In genomic region chr6:106662458-106662857, GRCh38 we compare ENCODE assay signal across 14 cellular contexts. TPM values are rescaled to one million over a fixed set of nuclear protein-coding genes. Genes with fewer than 3 reads are reported as not detected.
DNase-seq lines count a peak whose midpoint lies in the region; ATAC-seq, FAIRE-seq and TF ChIP-seq lines count a peak whose summit lies in the region.
"Had no signal": no experiment of that assay in that cellular context is flagged by ENCODE, and none has a peak within 500 bp of the region (broad histone marks: within the 10 kb centered on the region; RNA-seq: fewer than 3 reads in every experiment).

No MANE protein-coding gene starts in this region.

- ATAC-seq in stimulated activated memory B cell treated with anti-CD40 and anti-IgM and Interleukin-4, amounts not matched to agents 10 μg/mL and 1 μg/mL and 100 μg/mL, for 72 hours, result no peak
- ATAC-seq in left lung, result no peak
- ATAC-seq: A549, HCT116 had no signal

- peak; percentile 31 for FAIRE-seq in GM19239 (lab: Jason Lieb, UNC)
- FAIRE-seq: A549 had no signal

- H3K4me3 ChIP-seq in SK-N-MC (no peak overlapping the region), left lung (no peak overlapping the region)
- H3K4me3 ChIP-seq: A549; BLaER1 treated with 17β-estradiol and CSF1 and Interleukin-3, amounts not matched to agents 10 nM and 100 nM had no signal

- H3K4me1 ChIP-seq in left lung, result no peaks in the 10 kb centered on the region
- H3K4me1 ChIP-seq: A549 had no signal

- H3K9ac ChIP-seq in SK-N-MC (ENCODE audit: insufficient read length), result no peak overlapping the region
- H3K9ac ChIP-seq: BLaER1 treated with 17β-estradiol and CSF1 and Interleukin-3, amounts not matched to agents 10 nM and 100 nM had no signal

- no peaks in the 10 kb centered on the region for H3K27me3 Mint-ChIP-seq in stimulated activated memory B cell treated with anti-CD40 and anti-IgM and Interleukin-4, amounts not matched to agents 10 μg/mL and 1 μg/mL and 100 μg/mL, for 72 hours
- H3K27me3 Mint-ChIP-seq: CD4-positive, CD25-positive, alpha-beta regulatory T cell; IgD-negative memory B cell had no signal

- H3K9me3 ChIP-seq in SK-N-MC (ENCODE audit: low read depth, low read length), result no peaks in the 10 kb centered on the region; the same call in 1 of the 2 replicates
- H3K9me3 ChIP-seq in left lung, result peaks cover 0 to 18% of the 10 kb centered on the region in 2 donors

- DNase-seq in GM19239 (ENCODE audit: insufficient read length, low spot score), result no peak
- DNase-seq in SK-N-MC (ENCODE audit: low read depth, low spot score), result no peak
- DNase-seq in islet precursor cell, result peak; percentile 71
- no peak for DNase-seq in T-helper 9 cell
- DNase-seq in left lung, result no peak
- no peak for DNase-seq in hippocampal formation (lab: John Stamatoyannopoulos, UW)
- no peak for DNase-seq in posterior cingulate gyrus
- DNase-seq: CD4-positive, CD25-positive, alpha-beta regulatory T cell; DMS53 had no signal

- H3K36me3 Mint-ChIP-seq in stimulated activated memory B cell treated with anti-CD40 and anti-IgM and Interleukin-4, amounts not matched to agents 10 μg/mL and 1 μg/mL and 100 μg/mL, for 72 hours, result peaks cover 72% of the 10 kb centered on the region

- 0 out of 2 replicates have a peak overlapping the region, but pooled peaks have one; percentile 31 for H3K27ac ChIP-seq in SK-N-MC
- no peak overlapping the region for H3K27ac ChIP-seq in left lung
- H3K27ac ChIP-seq: A549 had no signal

- H3K27me3 ChIP-seq in left lung, result no peaks in the 10 kb centered on the region
- H3K27me3 ChIP-seq: BLaER1 treated with 17β-estradiol and CSF1 and Interleukin-3, amounts not matched to agents 10 nM and 100 nM had no signal

- no peaks in the 10 kb centered on the region for H3K9me3 Mint-ChIP-seq in stimulated activated memory B cell treated with anti-CD40 and anti-IgM and Interleukin-4, amounts not matched to agents 10 μg/mL and 1 μg/mL and 100 μg/mL, for 72 hours

- peak overlapping the region; percentile 15 for H3K27ac Mint-ChIP-seq in stimulated activated memory B cell treated with anti-CD40 and anti-IgM and Interleukin-4, amounts not matched to agents 10 μg/mL and 1 μg/mL and 100 μg/mL, for 72 hours

- no peak for TF ChIP-seq CTCF in left lung (IDR thresholded peaks at IDR 0.05)

- intact Hi-C loops in left lung (cut with DNase I) (no loop called here), posterior cingulate gyrus (cut with DNase I) (no loop called here)

- H3K4me1 Mint-ChIP-seq in stimulated activated memory B cell treated with anti-CD40 and anti-IgM and Interleukin-4, amounts not matched to agents 10 μg/mL and 1 μg/mL and 100 μg/mL, for 72 hours, result peaks cover 40% of the 10 kb centered on the region

- H3K36me3 ChIP-seq in SK-N-MC (ENCODE audit: insufficient read depth, low read length) (peaks cover 67% of the 10 kb centered on the region), left lung (peaks cover 0 to 87% of the 10 kb centered on the region in 2 donors)

- no peak overlapping the region for H3K4me3 Mint-ChIP-seq in stimulated activated memory B cell treated with anti-CD40 and anti-IgM and Interleukin-4, amounts not matched to agents 10 μg/mL and 1 μg/mL and 100 μg/mL, for 72 hours
- H3K4me3 Mint-ChIP-seq: CD4-positive, CD25-positive, alpha-beta regulatory T cell had no signal

RNA-seq across cellular contexts. Expression of gene QRSL1, which starts 33.1 kb away (rescaled TPM):
- 10 to 100 TPM in 1 of 2 donors, 1 to 10 TPM in 1; 9.7 to 10.9 TPM for total RNA-seq in left lung

RNA-seq across cellular contexts. Expression of gene RTN4IP1, which starts 33.2 kb away (rescaled TPM):
- 1 to 10 TPM; 4.6 to 6.0 TPM for total RNA-seq in left lung
